In genomic region chr1:24874056-24874455, GRCh38 we compare ENCODE assay signal across 26 cellular contexts. TPM values are rescaled to one million over a fixed set of nuclear protein-coding genes. Genes with fewer than 3 reads are reported as not detected.
"Had no signal": no experiment of that assay in that cellular context is flagged by ENCODE, and none has a peak within 500 bp of the region (broad histone marks: within the 10 kb centered on the region; RNA-seq: fewer than 3 reads in every experiment).

No MANE protein-coding gene starts in this region.

- H3K4me1 ChIP-seq: left ventricle myocardium inferior, right atrium auricular region, right lobe of liver, tibial nerve, vagina had no signal

- DNase-seq: heart right ventricle; kidney; left colon; left ventricle myocardium inferior; mammary epithelial cell; mesenchymal stem cell; naive B cell; natural killer cell; nephron progenitor cell; ovary; right lobe of liver; stimulated activated CD4-positive, alpha-beta T cell treated with anti-CD3 and anti-CD28 coated beads, Interleukin-1b, Interleukin-23, amount 100 ng/mL, for 48 hours; stimulated activated CD4-positive, alpha-beta T cell treated with anti-CD3 and anti-CD28 coated beads, Interleukin-2, amount 100 ng/mL, for 48 hours; stimulated activated CD4-positive, alpha-beta T cell treated with anti-CD3 and anti-CD28 coated beads, Interleukin-4, amount 100 ng/mL, for 4 hours; stimulated activated naive B cell treated with anti-CD40 and anti-IgM and Interleukin-4, amounts not matched to agents 10 μg/mL and 1 μg/mL and 100 μg/mL, for 72 hours; substantia nigra had no signal

- H3K27ac Mint-ChIP-seq: mesothelial cell of epicardium; naive B cell; natural killer cell; nephron progenitor cell; progenitor cell of endocrine pancreas; stimulated activated naive B cell treated with anti-CD40 and anti-IgM and Interleukin-4, amounts not matched to agents 10 μg/mL and 1 μg/mL and 100 μg/mL, for 72 hours; stimulated activated naive CD8-positive, alpha-beta T cell treated with anti-CD3 and anti-CD28 coated beads, Interleukin-15, Interleukin-2, amounts not matched to agents 100 ng/mL and 50 ng/mL, for 24 hours had no signal

- H3K27ac ChIP-seq: heart right ventricle, hepatocyte, left ventricle myocardium inferior, neural progenitor cell, ovary, right atrium auricular region, right lobe of liver, tibial nerve, vagina had no signal

- H3K4me3 ChIP-seq: heart right ventricle, hepatocyte, left ventricle myocardium inferior, neural progenitor cell, ovary, right atrium auricular region, right lobe of liver, smooth muscle cell, tibial nerve, vagina had no signal

- H3K4me1 Mint-ChIP-seq: mesothelial cell of epicardium, nephron progenitor cell, neural progenitor cell had no signal

- H3K9me3 ChIP-seq: heart right ventricle, left ventricle myocardium inferior, ovary, right atrium auricular region, right lobe of liver, tibial nerve, vagina had no signal

- FAIRE-seq: kidney had no signal

- H3K9me3 Mint-ChIP-seq: mesothelial cell of epicardium; naive B cell; natural killer cell; nephron progenitor cell; neural progenitor cell; stimulated activated naive B cell treated with anti-CD40 and anti-IgM and Interleukin-4, amounts not matched to agents 10 μg/mL and 1 μg/mL and 100 μg/mL, for 72 hours; stimulated activated naive CD8-positive, alpha-beta T cell treated with anti-CD3 and anti-CD28 coated beads, Interleukin-15, Interleukin-2, amounts not matched to agents 100 ng/mL and 50 ng/mL, for 24 hours; type B pancreatic cell had no signal

- H3K36me3 ChIP-seq: heart right ventricle, left ventricle myocardium inferior, neural progenitor cell, ovary, right atrium auricular region, right lobe of liver, tibial nerve, vagina had no signal

- H3K27me3 ChIP-seq: hepatocyte, neural progenitor cell, ovary, right atrium auricular region, right lobe of liver, vagina had no signal

- ATAC-seq: natural killer cell; right lobe of liver; stimulated activated naive B cell treated with anti-CD40 and anti-IgM and Interleukin-4, amounts not matched to agents 10 μg/mL and 1 μg/mL and 100 μg/mL, for 72 hours had no signal

- H3K4me3 Mint-ChIP-seq: mesothelial cell of epicardium; naive B cell; natural killer cell; nephron progenitor cell; neural progenitor cell; stimulated activated naive B cell treated with anti-CD40 and anti-IgM and Interleukin-4, amounts not matched to agents 10 μg/mL and 1 μg/mL and 100 μg/mL, for 72 hours; stimulated activated naive CD8-positive, alpha-beta T cell treated with anti-CD3 and anti-CD28 coated beads, Interleukin-15, Interleukin-2, amounts not matched to agents 100 ng/mL and 50 ng/mL, for 24 hours; type B pancreatic cell had no signal

- H3K27me3 Mint-ChIP-seq: stimulated activated naive CD8-positive, alpha-beta T cell treated with anti-CD3 and anti-CD28 coated beads, Interleukin-15, Interleukin-2, amounts not matched to agents 100 ng/mL and 50 ng/mL, for 24 hours had no signal

RNA-seq across cellular contexts. Expression of gene RUNX3, which starts 56.0 kb away (rescaled TPM):
- total RNA-seq: progenitor cell of endocrine pancreas had no signal
